ENCODE assay signal across 3 cellular contexts in the genomic region with DNA sequence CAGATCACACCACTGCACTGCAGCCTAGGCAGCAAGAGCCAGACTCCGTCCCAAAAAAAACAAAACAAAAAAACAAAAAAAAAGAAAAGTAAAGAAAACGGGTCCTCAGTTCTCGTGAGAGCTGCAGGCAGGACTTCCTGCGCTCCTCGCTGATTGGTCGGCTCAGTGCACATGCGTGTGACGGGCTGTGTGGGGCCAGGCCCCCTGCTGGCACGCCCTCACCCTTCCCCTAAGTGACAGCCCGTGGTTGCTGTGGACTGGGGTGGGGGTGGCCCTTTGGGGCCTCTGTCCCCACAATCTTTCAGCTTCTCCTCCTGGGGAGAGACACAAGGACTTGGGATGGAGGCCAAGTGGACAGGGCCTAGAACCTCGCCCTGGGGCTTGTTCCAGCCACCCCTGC.
TF ChIP-seq lines count a peak whose summit lies in the region.

A gene (minus strand): TSS at position 139 of the 400 bp plus-strand sequence. CDS start 1,141 bp downstream, outside the sequence.

TF ChIP-seq in SK-N-SH, 30 proteins besides CTCF, POLR2A, EP300 and RAD21:
- TF ChIP-seq, protein P1, sequence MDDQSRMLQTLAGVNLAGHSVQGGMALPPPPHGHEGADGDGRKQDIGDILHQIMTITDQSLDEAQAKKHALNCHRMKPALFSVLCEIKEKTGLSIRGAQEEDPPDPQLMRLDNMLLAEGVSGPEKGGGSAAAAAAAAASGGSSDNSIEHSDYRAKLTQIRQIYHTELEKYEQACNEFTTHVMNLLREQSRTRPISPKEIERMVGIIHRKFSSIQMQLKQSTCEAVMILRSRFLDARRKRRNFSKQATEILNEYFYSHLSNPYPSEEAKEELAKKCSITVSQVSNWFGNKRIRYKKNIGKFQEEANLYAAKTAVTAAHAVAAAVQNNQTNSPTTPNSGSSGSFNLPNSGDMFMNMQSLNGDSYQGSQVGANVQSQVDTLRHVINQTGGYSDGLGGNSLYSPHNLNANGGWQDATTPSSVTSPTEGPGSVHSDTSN (IDR thresholded peaks at IDR 0.05) = no peak
- TF ChIP-seq, protein P2, sequence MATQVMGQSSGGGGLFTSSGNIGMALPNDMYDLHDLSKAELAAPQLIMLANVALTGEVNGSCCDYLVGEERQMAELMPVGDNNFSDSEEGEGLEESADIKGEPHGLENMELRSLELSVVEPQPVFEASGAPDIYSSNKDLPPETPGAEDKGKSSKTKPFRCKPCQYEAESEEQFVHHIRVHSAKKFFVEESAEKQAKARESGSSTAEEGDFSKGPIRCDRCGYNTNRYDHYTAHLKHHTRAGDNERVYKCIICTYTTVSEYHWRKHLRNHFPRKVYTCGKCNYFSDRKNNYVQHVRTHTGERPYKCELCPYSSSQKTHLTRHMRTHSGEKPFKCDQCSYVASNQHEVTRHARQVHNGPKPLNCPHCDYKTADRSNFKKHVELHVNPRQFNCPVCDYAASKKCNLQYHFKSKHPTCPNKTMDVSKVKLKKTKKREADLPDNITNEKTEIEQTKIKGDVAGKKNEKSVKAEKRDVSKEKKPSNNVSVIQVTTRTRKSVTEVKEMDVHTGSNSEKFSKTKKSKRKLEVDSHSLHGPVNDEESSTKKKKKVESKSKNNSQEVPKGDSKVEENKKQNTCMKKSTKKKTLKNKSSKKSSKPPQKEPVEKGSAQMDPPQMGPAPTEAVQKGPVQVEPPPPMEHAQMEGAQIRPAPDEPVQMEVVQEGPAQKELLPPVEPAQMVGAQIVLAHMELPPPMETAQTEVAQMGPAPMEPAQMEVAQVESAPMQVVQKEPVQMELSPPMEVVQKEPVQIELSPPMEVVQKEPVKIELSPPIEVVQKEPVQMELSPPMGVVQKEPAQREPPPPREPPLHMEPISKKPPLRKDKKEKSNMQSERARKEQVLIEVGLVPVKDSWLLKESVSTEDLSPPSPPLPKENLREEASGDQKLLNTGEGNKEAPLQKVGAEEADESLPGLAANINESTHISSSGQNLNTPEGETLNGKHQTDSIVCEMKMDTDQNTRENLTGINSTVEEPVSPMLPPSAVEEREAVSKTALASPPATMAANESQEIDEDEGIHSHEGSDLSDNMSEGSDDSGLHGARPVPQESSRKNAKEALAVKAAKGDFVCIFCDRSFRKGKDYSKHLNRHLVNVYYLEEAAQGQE (IDR thresholded peaks at IDR 0.05; ENCODE audit: low read depth, low read length) = no peak
- no peak for TF ChIP-seq EZH2phosphoT487 (IDR thresholded peaks at IDR 0.05; ENCODE audit: borderline replicate concordance, low read depth)
- no peak for TF ChIP-seq SMC3 (IDR thresholded peaks at IDR 0.05; ENCODE audit: low read depth, low read length)
- no peak for TF ChIP-seq JUND (IDR thresholded peaks at IDR 0.05)
- TF ChIP-seq CHD2 (IDR thresholded peaks at IDR 0.05; ENCODE audit: low read length, partially characterized antibody) = no peak
- no peak for TF ChIP-seq ELF1 (IDR thresholded peaks at IDR 0.05)
- no peak for TF ChIP-seq FOXJ3 (CRISPR knock-in tag; IDR thresholded peaks at IDR 0.05)
- no peak for TF ChIP-seq TAF1 (IDR thresholded peaks at IDR 0.05; ENCODE audit: borderline replicate concordance, low read depth, low read length)
- TF ChIP-seq YY1 (IDR thresholded peaks at IDR 0.05; ENCODE audit: low read depth) = no peak
- TF ChIP-seq, protein P3, sequence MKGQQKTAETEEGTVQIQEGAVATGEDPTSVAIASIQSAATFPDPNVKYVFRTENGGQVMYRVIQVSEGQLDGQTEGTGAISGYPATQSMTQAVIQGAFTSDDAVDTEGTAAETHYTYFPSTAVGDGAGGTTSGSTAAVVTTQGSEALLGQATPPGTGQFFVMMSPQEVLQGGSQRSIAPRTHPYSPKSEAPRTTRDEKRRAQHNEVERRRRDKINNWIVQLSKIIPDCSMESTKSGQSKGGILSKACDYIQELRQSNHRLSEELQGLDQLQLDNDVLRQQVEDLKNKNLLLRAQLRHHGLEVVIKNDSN (IDR thresholded peaks at IDR 0.05; ENCODE audit: borderline replicate concordance, low read depth) = no peak
- TF ChIP-seq MEF2A (IDR thresholded peaks at IDR 0.05; ENCODE audit: borderline replicate concordance, low read depth) = no peak
- TF ChIP-seq FOSL2 (IDR thresholded peaks at IDR 0.05; ENCODE audit: borderline replicate concordance, low read depth) = no peak
- no peak for TF ChIP-seq TEAD4 (IDR thresholded peaks at IDR 0.05; ENCODE audit: borderline replicate concordance, insufficient read depth)
- TF ChIP-seq MXI1 (IDR thresholded peaks at IDR 0.05; ENCODE audit: low read depth, low read length) = no peak
- no peak for TF ChIP-seq FOXM1 (IDR thresholded peaks at IDR 0.05; ENCODE audit: low read depth)
- no peak for TF ChIP-seq RFX5 (IDR thresholded peaks at IDR 0.05; ENCODE audit: low read length)

TF ChIP-seq in SK-N-SH treated with all-trans-retinoic acid at 6 μM for 48 hours, 23 proteins besides CTCF, POLR2A, EP300 and RAD21:
- TF ChIP-seq, protein P4, sequence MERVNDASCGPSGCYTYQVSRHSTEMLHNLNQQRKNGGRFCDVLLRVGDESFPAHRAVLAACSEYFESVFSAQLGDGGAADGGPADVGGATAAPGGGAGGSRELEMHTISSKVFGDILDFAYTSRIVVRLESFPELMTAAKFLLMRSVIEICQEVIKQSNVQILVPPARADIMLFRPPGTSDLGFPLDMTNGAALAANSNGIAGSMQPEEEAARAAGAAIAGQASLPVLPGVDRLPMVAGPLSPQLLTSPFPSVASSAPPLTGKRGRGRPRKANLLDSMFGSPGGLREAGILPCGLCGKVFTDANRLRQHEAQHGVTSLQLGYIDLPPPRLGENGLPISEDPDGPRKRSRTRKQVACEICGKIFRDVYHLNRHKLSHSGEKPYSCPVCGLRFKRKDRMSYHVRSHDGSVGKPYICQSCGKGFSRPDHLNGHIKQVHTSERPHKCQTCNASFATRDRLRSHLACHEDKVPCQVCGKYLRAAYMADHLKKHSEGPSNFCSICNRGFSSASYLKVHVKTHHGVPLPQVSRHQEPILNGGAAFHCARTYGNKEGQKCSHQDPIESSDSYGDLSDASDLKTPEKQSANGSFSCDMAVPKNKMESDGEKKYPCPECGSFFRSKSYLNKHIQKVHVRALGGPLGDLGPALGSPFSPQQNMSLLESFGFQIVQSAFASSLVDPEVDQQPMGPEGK (CRISPR knock-in tag; IDR thresholded peaks at IDR 0.05; ENCODE audit: borderline replicate concordance) = no peak

TF ChIP-seq in K562, 482 proteins besides CTCF, POLR2A, EP300 and RAD21 (continued from another document):
- TF ChIP-seq DIDO1 (tag; IDR thresholded peaks at IDR 0.05; ENCODE audit: low read depth) (0 out of 2 replicates have a peak, but pooled peaks have one; percentile 25), NRF1 (conservative IDR thresholded peaks at IDR 0.05 in 1 of 2, IDR thresholded peaks at IDR 0.05 in 1 of 2) (peak; percentile 78 to 81), POU5F1 (IDR thresholded peaks at IDR 0.05; ENCODE audit: borderline replicate concordance, low read depth, low read length, partially characterized antibody) (no peak), BHLHE40 (IDR thresholded peaks at IDR 0.05; ENCODE audit: low read length) (peak; percentile 77), RBM17 (IDR thresholded peaks at IDR 0.05; ENCODE audit: borderline replicate concordance, low read depth, low read length) (no peak), CREB1 (IDR thresholded peaks at IDR 0.05) (no peak), CREB1 (CRISPR knock-in tag; IDR thresholded peaks at IDR 0.05) (0 out of 2 replicates have a peak, but pooled peaks have one; percentile 26)
- TF ChIP-seq, protein P5, sequence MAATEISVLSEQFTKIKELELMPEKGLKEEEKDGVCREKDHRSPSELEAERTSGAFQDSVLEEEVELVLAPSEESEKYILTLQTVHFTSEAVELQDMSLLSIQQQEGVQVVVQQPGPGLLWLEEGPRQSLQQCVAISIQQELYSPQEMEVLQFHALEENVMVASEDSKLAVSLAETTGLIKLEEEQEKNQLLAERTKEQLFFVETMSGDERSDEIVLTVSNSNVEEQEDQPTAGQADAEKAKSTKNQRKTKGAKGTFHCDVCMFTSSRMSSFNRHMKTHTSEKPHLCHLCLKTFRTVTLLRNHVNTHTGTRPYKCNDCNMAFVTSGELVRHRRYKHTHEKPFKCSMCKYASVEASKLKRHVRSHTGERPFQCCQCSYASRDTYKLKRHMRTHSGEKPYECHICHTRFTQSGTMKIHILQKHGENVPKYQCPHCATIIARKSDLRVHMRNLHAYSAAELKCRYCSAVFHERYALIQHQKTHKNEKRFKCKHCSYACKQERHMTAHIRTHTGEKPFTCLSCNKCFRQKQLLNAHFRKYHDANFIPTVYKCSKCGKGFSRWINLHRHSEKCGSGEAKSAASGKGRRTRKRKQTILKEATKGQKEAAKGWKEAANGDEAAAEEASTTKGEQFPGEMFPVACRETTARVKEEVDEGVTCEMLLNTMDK (IDR thresholded peaks at IDR 0.05; ENCODE audit: borderline replicate concordance, insufficient read depth, low read depth, low read length, poor library complexity, severe bottlenecking) = peak; percentile 9
